8 cellular contexts compared by ENCODE assay signal in genomic region chr4:2262944-2263250, GRCh38. TPM values are rescaled to one million over a fixed set of nuclear protein-coding genes. Genes with fewer than 3 reads are reported as not detected.
DNase-seq lines count a peak whose midpoint lies in the region; ATAC-seq and TF ChIP-seq lines count a peak whose summit lies in the region.

No MANE protein-coding gene starts in this region.

- H3K79me1 ChIP-seq in neuronal stem cell (ENCODE audit: low read depth, low read length): peaks cover 33% of the 10 kb centered on the region

- H4K91ac ChIP-seq in neuronal stem cell (ENCODE audit: low read depth, low read length, poor library complexity): peak overlapping the region; percentile 92

- no peaks in the 10 kb centered on the region for H3K4me1 Mint-ChIP-seq in CD4-positive, alpha-beta T cell (ENCODE audit: low read depth)

- TF ChIP-seq CTCF in CD4-positive, alpha-beta T cell (IDR thresholded peaks at IDR 0.05): no peak
- no peak for TF ChIP-seq CTCF in OCI-LY7 (conservative IDR thresholded peaks at IDR 0.05; ENCODE audit: low read length)

- no TSS peak for BruUV-seq in OCI-LY7 (replicated peaks; lab: Mats Ljungman, UMichigan)

- peaks cover 4% of the 10 kb centered on the region for H3K36me3 Mint-ChIP-seq in CD4-positive, alpha-beta T cell (ENCODE audit: low read depth)

- no peaks in the 10 kb centered on the region for H3K27me3 Mint-ChIP-seq in CD4-positive, alpha-beta T cell

- H3K4ac ChIP-seq in neuronal stem cell (ENCODE audit: low read length): peak overlapping the region; percentile 93

- H3K27me3 ChIP-seq in CD4-positive, alpha-beta T cell (ENCODE audit: control insufficient read depth, insufficient read depth, low read length): no peaks in the 10 kb centered on the region
- no peaks in the 10 kb centered on the region for H3K27me3 ChIP-seq in endocrine pancreas (ENCODE audit: control insufficient read depth, insufficient read depth, low read length)
- peaks cover 0 to 25% (median 0%) of the 10 kb centered on the region in 3 experiments for H3K27me3 ChIP-seq in neuronal stem cell (ENCODE audit: control insufficient read depth in 3 of 3, insufficient read depth in 3 of 3, low read depth in 1 of 3, low read length in 3 of 3)

- no peaks in the 10 kb centered on the region for H3K79me2 ChIP-seq in OCI-LY7 (ENCODE audit: insufficient read depth, low read depth, low read length)

- no peak for ATAC-seq in CD4-positive, alpha-beta T cell (ENCODE audit: poor library complexity)
- no peak for ATAC-seq in GM21381 (IDR thresholded peaks at IDR 0.05; ENCODE audit: unreplicated experiment)

- H3K4me3 Mint-ChIP-seq in CD4-positive, alpha-beta T cell: peak overlapping the region; percentile 96

- no CpG with 5 or more reads among the region's 13 CpGs for WGBS in neuronal stem cell (ENCODE audit: extremely low coverage in 2 of 2, insufficient read length in 2 of 2, insufficient replicate concordance in 1 of 2), 2 donors

- no peaks in the 10 kb centered on the region for H3K36me3 ChIP-seq in OCI-LY7 (ENCODE audit: insufficient read depth, low read length)
- H3K36me3 ChIP-seq in endocrine pancreas (ENCODE audit: control insufficient read depth, insufficient read depth, low read length): no peaks in the 10 kb centered on the region
- H3K36me3 ChIP-seq in neuronal stem cell (replicated peaks in 1 of 2; ENCODE audit: control insufficient read depth in 2 of 2, insufficient read depth in 2 of 2, low read length in 2 of 2): peaks cover 14 to 21% of the 10 kb centered on the region in 2 donors

- H4K20me1 ChIP-seq in OCI-LY7 (ENCODE audit: insufficient read depth, low read length): no peaks in the 10 kb centered on the region

- peak overlapping the region; percentile 93 for H2BK5ac ChIP-seq in neuronal stem cell (ENCODE audit: low read length)

- H3K9ac ChIP-seq in endocrine pancreas (ENCODE audit: control insufficient read depth, insufficient read depth, low read length): peak overlapping the region; percentile 75
- peak overlapping the region; percentile 90 for H3K9ac ChIP-seq in neuronal stem cell (ENCODE audit: low read depth, low read length, poor library complexity)

- no peaks in the 10 kb centered on the region for H3K9me2 ChIP-seq in OCI-LY7 (ENCODE audit: insufficient read depth, low read length)

- H3K23ac ChIP-seq in neuronal stem cell (ENCODE audit: low read depth, low read length, poor library complexity): peak overlapping the region; percentile 96

- H3K4me3 ChIP-seq in OCI-LY7 (ENCODE audit: low read depth, low read length, poor library complexity, severe bottlenecking) (peak overlapping the region; percentile 71), endocrine pancreas (ENCODE audit: control insufficient read depth, insufficient read depth, low read length) (no peak overlapping the region), neuronal stem cell (ENCODE audit: low read length in 2 of 2) (peak overlapping the region; percentile 76 to 85)

- H3K18ac ChIP-seq in neuronal stem cell (ENCODE audit: low read length): peak overlapping the region; percentile 99

- H3K27ac ChIP-seq in CD4-positive, alpha-beta T cell (ENCODE audit: low read depth, low read length): peak overlapping the region; percentile 93
- H3K27ac ChIP-seq in OCI-LY7 (ENCODE audit: low read depth, low read length, poor library complexity, severe bottlenecking) (peak overlapping the region; percentile 49), neuronal stem cell (replicated peaks; ENCODE audit: low read length) (peak overlapping the region; percentile 90)

- H3K9me3 Mint-ChIP-seq in CD4-positive, alpha-beta T cell: no peaks in the 10 kb centered on the region

- H3K9me3 ChIP-seq in CD4-positive, alpha-beta T cell (ENCODE audit: control insufficient read depth, low read length): no peaks in the 10 kb centered on the region
- H3K9me3 ChIP-seq in OCI-LY7 (ENCODE audit: low read length) (no peaks in the 10 kb centered on the region), endocrine pancreas (ENCODE audit: control insufficient read depth, low read length) (no peaks in the 10 kb centered on the region), neuronal stem cell (replicated peaks in 1 of 2; ENCODE audit: control insufficient read depth in 2 of 2, insufficient read depth in 1 of 2, low read depth in 1 of 2, low read length in 2 of 2) (no peaks in the 10 kb centered on the region)

- peak overlapping the region; percentile 65 for H4K8ac ChIP-seq in neuronal stem cell (ENCODE audit: low read depth, low read length)

- peaks cover 20% of the 10 kb centered on the region for H3K4me1 ChIP-seq in OCI-LY7 (ENCODE audit: insufficient read depth, low read length, poor library complexity, severe bottlenecking)
- H3K4me1 ChIP-seq in endocrine pancreas (ENCODE audit: control insufficient read depth, insufficient read depth, low read length): no peaks in the 10 kb centered on the region
- H3K4me1 ChIP-seq in neuronal stem cell (ENCODE audit: control insufficient read depth in 2 of 2, insufficient read depth in 1 of 2, low read depth in 1 of 2, low read length in 2 of 2): peaks cover 16 to 21% of the 10 kb centered on the region in 2 donors

- peak overlapping the region; percentile 84 for H2BK12ac ChIP-seq in neuronal stem cell (ENCODE audit: low read length)

- peak in 1 of 10 experiments; percentile 26 for DNase-seq in CD4-positive, alpha-beta T cell
- no peak for DNase-seq in OCI-LY7 (ENCODE audit: low spot score)
- DNase-seq in neuronal stem cell (ENCODE audit: low spot score): no peak
- no peak for DNase-seq in GF-D8 (lab: John Stamatoyannopoulos, UW)
- DNase-seq in DMS 273 treated with DMSO at 0.1 percent for 48 hours (lab: John Stamatoyannopoulos, UW): no peak
- DNase-seq in NCI-H510A (lab: John Stamatoyannopoulos, UW): no peak

- peak overlapping the region; percentile 85 for H2BK15ac ChIP-seq in neuronal stem cell (ENCODE audit: low read length)

- intact Hi-C loops in CD4-positive, alpha-beta T cell (cut with DNase I, micrococcal nuclease): loop anchor here (1.0 to 10.0 kb wide), 10 partner anchors 18 to 672 kb away; partner anchors contain the start of genes FAM193A (in 1 of the 2) and NELFA (in 1 of the 2)
- intact Hi-C loops in OCI-LY7 (cut with micrococcal nuclease; ENCODE audit: unreplicated experiment): loop anchor here (1.0 kb wide), 1 partner anchor 21 kb away; the partner anchor contains the start of genes HAUS3 and POLN

- peak overlapping the region; percentile 71 for H3K14ac ChIP-seq in neuronal stem cell (ENCODE audit: low read length)

- H3K4me2 ChIP-seq in OCI-LY7 (ENCODE audit: low read length) (peak overlapping the region; percentile 81), neuronal stem cell (ENCODE audit: insufficient read depth, low read length, poor library complexity, severe bottlenecking) (peak overlapping the region; percentile 89)

- CTCF ChIA-PET in CD4-positive, alpha-beta T cell (lab: Charles Lee): interaction anchor here (0.7 to 2.4 kb wide), 4 partner anchors 19 to 156 kb away, joined by 3 to 17 read pairs (median 5); partner anchors contain the start of genes CFAP99, HAUS3, POLN and ZFYVE28
- CTCF ChIA-PET in OCI-LY7 (lab: Charles Lee; ENCODE audit: unreplicated experiment): interaction anchor here (1.0 kb wide), 1 partner anchor 35 kb away, joined by 3 read pairs; no protein-coding TSS in a partner anchor

- H2AK5ac ChIP-seq in neuronal stem cell (ENCODE audit: low read depth, low read length): peak overlapping the region; percentile 97

- peak overlapping the region; percentile 97 for H2BK120ac ChIP-seq in neuronal stem cell (ENCODE audit: low read depth, low read length)

- H3K27ac Mint-ChIP-seq in CD4-positive, alpha-beta T cell: peak overlapping the region; percentile 95

- POLR2A ChIA-PET in CD4-positive, alpha-beta T cell (lab: Charles Lee): interaction anchor here (1.1 to 3.8 kb wide), 11 partner anchors 19 to 701 kb away, joined by 3 to 84 read pairs (median 21); partner anchors contain the start of genes CFAP99, GRK4, HAUS3 and NOP14
- POLR2A ChIA-PET in OCI-LY7 (lab: Charles Lee): interaction anchor here (0.6 to 2.4 kb wide), 5 partner anchors 21 to 206 kb away, joined by 3 to 7 read pairs (median 3); partner anchors contain the start of genes HAUS3, POLN and RNF4

- peak overlapping the region; percentile 72; the same call in 1 of the 2 replicates for H2AFZ ChIP-seq in OCI-LY7 (ENCODE audit: low read length)
- peak overlapping the region; percentile 100 for H2AFZ ChIP-seq in neuronal stem cell (ENCODE audit: low read length)

RNA-seq across cellular contexts. Expression of gene MXD4, which starts 1.0 kb away (rescaled TPM):
- total RNA-seq in CD4-positive, alpha-beta T cell: 100 to 1,000 TPM; 140 to 147 TPM
- total RNA-seq in OCI-LY7 (2014; rRNA removed; shearing (Covaris generic)): 2.4 and 3.0 TPM in 2 replicates
- 10.4 and 11.6 TPM in 2 replicates for total RNA-seq in OCI-LY7 (2022)
- 45.6 TPM for polyA plus RNA-seq in neuronal stem cell (2013, experiment 1 of 2)
- polyA plus RNA-seq in neuronal stem cell (2013, experiment 2 of 2): 47.1 TPM

RNA-seq across cellular contexts. Expression of gene HAUS3, which starts 21.0 kb away (rescaled TPM):
- 100 to 1,000 TPM; 143 to 148 TPM for total RNA-seq in CD4-positive, alpha-beta T cell
- 15.9 and 20.1 TPM in 2 replicates for total RNA-seq in OCI-LY7 (2014; rRNA removed; shearing (Covaris generic))
- total RNA-seq in OCI-LY7 (2022): 21.1 and 22.2 TPM in 2 replicates
- polyA plus RNA-seq in neuronal stem cell (2013, experiment 1 of 2): 11.4 TPM
- 12.2 TPM for polyA plus RNA-seq in neuronal stem cell (2013, experiment 2 of 2)

RNA-seq across cellular contexts. Expression of gene POLN, which starts 21.0 kb away (rescaled TPM):
- total RNA-seq in CD4-positive, alpha-beta T cell: 1 to 10 TPM; 2.1 to 2.3 TPM
- 2.7 and 4.4 TPM in 2 replicates for total RNA-seq in OCI-LY7 (2014; rRNA removed; shearing (Covaris generic))
- total RNA-seq in OCI-LY7 (2022): 3.5 and 4.0 TPM in 2 replicates
- polyA plus RNA-seq in neuronal stem cell (2013, experiment 1 of 2): 0.77 TPM
- polyA plus RNA-seq in neuronal stem cell (2013, experiment 2 of 2): 0.54 TPM

Comparison
In these comparisons a context has a peak if more than half of its experiments do, and no peak if none do; other contexts are left out.
1. RNA of gene MXD4, which starts 1.0 kb away (total RNA-seq): 140 to 147 TPM in CD4-positive, alpha-beta T cell; 2.4 to 11.6 TPM in OCI-LY7; every median in the first group is over 10 times any median in the second.
2. RNA of gene HAUS3, which starts 21.0 kb away (total RNA-seq): 143 to 148 TPM in CD4-positive, alpha-beta T cell; 15.9 to 22.2 TPM in OCI-LY7; every median in the first group is over 4 times any median in the second.
3. Peak in every context shown above with its lines, with median percentiles within 50 percentile points of each other: H3K27ac ChIP-seq.